1 cellular context compared by ENCODE assay signal in the genomic region with DNA sequence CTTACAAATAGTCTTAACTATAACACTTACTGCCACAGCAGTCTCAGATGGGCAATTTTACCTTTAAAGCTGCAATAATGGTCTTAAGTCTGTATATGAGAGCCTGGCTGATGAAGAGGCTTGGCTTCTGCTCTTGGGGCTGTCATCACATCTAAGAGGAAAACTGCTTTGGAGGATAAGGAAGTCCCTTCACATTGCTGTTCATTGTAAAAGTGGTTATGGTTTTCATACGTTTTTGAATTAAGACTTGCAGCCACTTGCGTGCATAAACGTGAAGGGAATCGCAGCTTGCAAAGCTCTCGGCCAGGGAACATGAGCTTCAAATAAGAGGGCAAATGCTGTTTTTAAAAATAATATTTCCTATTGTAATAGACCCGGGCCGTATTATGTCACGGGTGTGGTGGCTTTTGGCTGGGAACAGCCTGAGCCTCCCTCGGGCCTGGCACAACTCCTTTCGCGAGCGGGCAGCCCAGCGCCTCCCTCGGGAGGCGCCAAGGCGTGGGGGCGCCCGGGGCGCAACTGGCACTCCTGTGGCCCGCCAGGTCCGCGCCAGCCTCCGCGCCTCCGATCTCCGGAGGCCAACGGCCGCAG.
A peak's percentile ranks its signal among the peaks of the same experiment; 100 is the strongest.
TF ChIP-seq lines count a peak whose summit lies in the region.

No MANE protein-coding gene starts in this region.

TF ChIP-seq in HCT116, 20 proteins besides CTCF, POLR2A, EP300 and RAD21 (continued from another document):
- TF ChIP-seq, protein P1, sequence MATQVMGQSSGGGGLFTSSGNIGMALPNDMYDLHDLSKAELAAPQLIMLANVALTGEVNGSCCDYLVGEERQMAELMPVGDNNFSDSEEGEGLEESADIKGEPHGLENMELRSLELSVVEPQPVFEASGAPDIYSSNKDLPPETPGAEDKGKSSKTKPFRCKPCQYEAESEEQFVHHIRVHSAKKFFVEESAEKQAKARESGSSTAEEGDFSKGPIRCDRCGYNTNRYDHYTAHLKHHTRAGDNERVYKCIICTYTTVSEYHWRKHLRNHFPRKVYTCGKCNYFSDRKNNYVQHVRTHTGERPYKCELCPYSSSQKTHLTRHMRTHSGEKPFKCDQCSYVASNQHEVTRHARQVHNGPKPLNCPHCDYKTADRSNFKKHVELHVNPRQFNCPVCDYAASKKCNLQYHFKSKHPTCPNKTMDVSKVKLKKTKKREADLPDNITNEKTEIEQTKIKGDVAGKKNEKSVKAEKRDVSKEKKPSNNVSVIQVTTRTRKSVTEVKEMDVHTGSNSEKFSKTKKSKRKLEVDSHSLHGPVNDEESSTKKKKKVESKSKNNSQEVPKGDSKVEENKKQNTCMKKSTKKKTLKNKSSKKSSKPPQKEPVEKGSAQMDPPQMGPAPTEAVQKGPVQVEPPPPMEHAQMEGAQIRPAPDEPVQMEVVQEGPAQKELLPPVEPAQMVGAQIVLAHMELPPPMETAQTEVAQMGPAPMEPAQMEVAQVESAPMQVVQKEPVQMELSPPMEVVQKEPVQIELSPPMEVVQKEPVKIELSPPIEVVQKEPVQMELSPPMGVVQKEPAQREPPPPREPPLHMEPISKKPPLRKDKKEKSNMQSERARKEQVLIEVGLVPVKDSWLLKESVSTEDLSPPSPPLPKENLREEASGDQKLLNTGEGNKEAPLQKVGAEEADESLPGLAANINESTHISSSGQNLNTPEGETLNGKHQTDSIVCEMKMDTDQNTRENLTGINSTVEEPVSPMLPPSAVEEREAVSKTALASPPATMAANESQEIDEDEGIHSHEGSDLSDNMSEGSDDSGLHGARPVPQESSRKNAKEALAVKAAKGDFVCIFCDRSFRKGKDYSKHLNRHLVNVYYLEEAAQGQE (IDR thresholded peaks at IDR 0.05; ENCODE audit: low read depth), result no peak
- no peak for TF ChIP-seq CBX3 (IDR thresholded peaks at IDR 0.05; ENCODE audit: low read depth)
- no peak for TF ChIP-seq POLR2AphosphoS5 (IDR thresholded peaks at IDR 0.05; ENCODE audit: low read depth, low read length)
- no peak for TF ChIP-seq SRF (IDR thresholded peaks at IDR 0.05; ENCODE audit: low read depth)
- no peak for TF ChIP-seq JUND (IDR thresholded peaks at IDR 0.05)
- peak; percentile 44; the same call in 1 of the 2 replicates for TF ChIP-seq ZFX (IDR thresholded peaks at IDR 0.05)
- no peak for TF ChIP-seq EZH2phosphoT487 (IDR thresholded peaks at IDR 0.05; ENCODE audit: borderline replicate concordance)
- no peak for TF ChIP-seq TCF7L2 (IDR thresholded peaks at IDR 0.05; ENCODE audit: borderline replicate concordance, extremely low read depth, insufficient read depth, insufficient read length)
- 0 out of 2 replicates have a peak, but pooled peaks have one; percentile 27 for TF ChIP-seq EGR1 (IDR thresholded peaks at IDR 0.05; ENCODE audit: low read depth)
TF ChIP-seq in HCT116: peak in this region for 2.
